Comparison of ENCODE assay signal across 8 cellular contexts in the genomic region with DNA sequence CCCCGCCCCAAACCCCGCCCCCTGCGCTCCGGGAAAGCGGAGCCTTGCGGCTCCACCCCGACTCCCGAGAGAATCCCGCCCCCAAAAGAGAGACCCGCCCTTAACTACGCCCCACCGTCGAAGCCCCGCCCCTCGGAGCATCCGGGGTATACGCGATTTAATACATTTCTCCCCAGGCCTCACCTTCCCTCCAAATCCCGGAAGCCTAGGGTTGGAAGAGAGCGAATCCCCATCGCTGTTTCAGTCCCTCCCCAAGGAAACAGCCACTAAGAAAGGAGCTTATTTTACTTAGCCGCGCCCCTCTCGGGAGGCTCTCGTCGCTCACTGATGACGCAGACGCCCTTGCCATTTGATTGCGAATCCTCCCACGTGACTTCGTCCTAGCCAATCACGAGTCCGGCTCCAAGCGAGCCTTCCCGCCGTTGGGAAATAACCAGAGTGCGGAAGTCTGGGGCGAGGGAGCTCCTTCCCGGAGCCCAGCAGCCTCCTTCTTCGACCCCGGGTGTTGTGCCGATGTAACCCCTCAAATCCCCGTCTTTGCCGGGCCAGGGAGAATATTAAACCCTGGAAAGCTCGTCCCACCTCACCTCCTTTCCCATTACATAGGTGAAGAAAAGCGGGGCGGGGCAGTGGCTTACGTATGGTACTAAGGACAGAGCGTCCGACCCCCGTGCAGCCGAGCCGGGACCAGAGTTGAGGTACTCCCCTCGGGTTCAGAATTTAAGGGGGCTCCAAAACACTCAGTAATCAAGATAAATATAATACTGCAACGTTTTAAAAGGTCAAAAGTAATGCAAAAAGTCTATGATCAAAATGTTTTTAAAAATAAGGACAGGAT. TPM values are rescaled to one million over a fixed set of nuclear protein-coding genes. Genes with fewer than 3 reads are reported as not detected.
DNase-seq lines count a peak whose midpoint lies in the region; ATAC-seq and TF ChIP-seq lines count a peak whose summit lies in the region.

No MANE protein-coding gene starts in this region.

- peaks cover 31% of the 10 kb centered on the region for H3K4me1 Mint-ChIP-seq in T-helper 17 cell
- peaks cover 34% of the 10 kb centered on the region for H3K4me1 Mint-ChIP-seq in progenitor cell of endocrine pancreas (ENCODE audit: low read depth)

- intact Hi-C loops in left ventricle myocardium superior (cut with micrococcal nuclease): no loop called here

- H3K27ac Mint-ChIP-seq in T-helper 17 cell (peak overlapping the region; percentile 92), progenitor cell of endocrine pancreas (peak overlapping the region; percentile 97)

- H3K36me3 Mint-ChIP-seq in T-helper 17 cell (ENCODE audit: low read depth) (no peaks in the 10 kb centered on the region), progenitor cell of endocrine pancreas (ENCODE audit: insufficient read depth) (no peaks in the 10 kb centered on the region)

- no peaks in the 10 kb centered on the region for H3K9me3 ChIP-seq in T-helper 17 cell (ENCODE audit: control insufficient read depth, low read length, poor library complexity, severe bottlenecking)

- ATAC-seq in GM18499 (IDR thresholded peaks at IDR 0.05; ENCODE audit: insufficient read depth, unreplicated experiment) (peak; percentile 90), HG02938 (IDR thresholded peaks at IDR 0.05; ENCODE audit: unreplicated experiment) (peak; percentile 95), T-helper 17 cell (peak; percentile 94), left ventricle myocardium superior (peak; percentile 94)

- no peak for TF ChIP-seq CTCF in progenitor cell of endocrine pancreas (IDR thresholded peaks at IDR 0.05; ENCODE audit: unreplicated experiment)

- DNase-seq in NCI-H1694 treated with DMSO at 0.1 percent for 48 hours (lab: John Stamatoyannopoulos, UW) (peak; percentile 99), T-helper 17 cell (peak; percentile 94 to 99 (median 96)), anterior cingulate cortex (lab: John Stamatoyannopoulos, UW) (peak; percentile 94 to 100 (median 100)), left ventricle myocardium superior (peak; percentile 99), progenitor cell of endocrine pancreas (ENCODE audit: low spot score, unreplicated experiment) (peak; percentile 98), ureter (ENCODE audit: low spot score) (peak; percentile 100)

- H3K27me3 Mint-ChIP-seq in T-helper 17 cell (no peaks in the 10 kb centered on the region), progenitor cell of endocrine pancreas (no peaks in the 10 kb centered on the region)

- H3K4me3 Mint-ChIP-seq in T-helper 17 cell: peak overlapping the region; percentile 97
- H3K4me3 Mint-ChIP-seq in progenitor cell of endocrine pancreas (ENCODE audit: low read depth): peak overlapping the region; percentile 90

- no peaks in the 10 kb centered on the region for H3K9me3 Mint-ChIP-seq in progenitor cell of endocrine pancreas (ENCODE audit: low read depth)

RNA-seq across cellular contexts. Expression of gene FDXR, which starts 0.5 kb away (rescaled TPM):
- total RNA-seq in T-helper 17 cell: 1 to 10 TPM; 4.5 to 8.7 TPM
- 4.5 TPM for total RNA-seq in left ventricle myocardium superior
- 16.9 and 18.2 TPM in 2 replicates for total RNA-seq in progenitor cell of endocrine pancreas
- 18.4 TPM for total RNA-seq in ureter

RNA-seq across cellular contexts. Expression of gene GRIN2C, which starts 13.6 kb away (rescaled TPM):
- not detected for total RNA-seq in T-helper 17 cell
- 0.52 TPM for total RNA-seq in left ventricle myocardium superior
- total RNA-seq in progenitor cell of endocrine pancreas: 0.57 and 0.84 TPM in 2 replicates
- 0.23 TPM for total RNA-seq in ureter

RNA-seq across cellular contexts. Expression of gene FADS6, which starts 20.2 kb away (rescaled TPM):
- not detected for total RNA-seq in T-helper 17 cell
- total RNA-seq in left ventricle myocardium superior: not detected
- 0.14 and 0.42 TPM in 2 replicates for total RNA-seq in progenitor cell of endocrine pancreas
- 7.3 TPM for total RNA-seq in ureter

RNA-seq across cellular contexts. Expression of gene USH1G, which starts 49.8 kb away (rescaled TPM):
- total RNA-seq in T-helper 17 cell: not detected
- total RNA-seq in left ventricle myocardium superior: not detected
- 0.18 and 0.19 TPM in 2 replicates for total RNA-seq in progenitor cell of endocrine pancreas
- 1.4 TPM for total RNA-seq in ureter

RNA-seq across cellular contexts. Expression of gene OTOP2, which starts 50.8 kb away (rescaled TPM):
- total RNA-seq in T-helper 17 cell (not detected), left ventricle myocardium superior (not detected), progenitor cell of endocrine pancreas (not detected in 2 replicates), ureter (not detected)

Comparison
In these comparisons a context has a peak if more than half of its experiments do, and no peak if none do; other contexts are left out.
1. Peak in every context shown above with its lines: DNase-seq and ATAC-seq.